ENCODE assay signal across 14 cellular contexts in genomic region chr15:68432665-68433064, GRCh38. TPM values are rescaled to one million over a fixed set of nuclear protein-coding genes. Genes with fewer than 3 reads are reported as not detected.
DNase-seq lines count a peak whose midpoint lies in the region; ATAC-seq, FAIRE-seq and TF ChIP-seq lines count a peak whose summit lies in the region.
"Had no signal": no experiment of that assay in that cellular context is flagged by ENCODE, and none has a peak within 500 bp of the region (broad histone marks: within the 10 kb centered on the region; RNA-seq: fewer than 3 reads in every experiment).

No MANE protein-coding gene starts in this region.

- H3K4me3 ChIP-seq in A549 (no peak overlapping the region; the same call in 2 of the 3 replicates), GM23338 (peak overlapping the region; percentile 76), endodermal cell (ENCODE audit: low read length) (no peak overlapping the region), body of pancreas (no peak overlapping the region)

- H3K27ac Mint-ChIP-seq in GM23338 (no peak overlapping the region), endodermal cell (no peak overlapping the region), neural crest cell (ENCODE audit: unreplicated experiment) (no peak overlapping the region)
- H3K27ac Mint-ChIP-seq in activated naive CD4-positive, alpha-beta T cell treated with anti-CD3 and anti-CD28 coated beads, Interleukin-2, amount 50 U/mL, for 72 hours: no peak overlapping the region
- H3K27ac Mint-ChIP-seq: activated naive CD4-positive, alpha-beta T cell treated with anti-CD3 and anti-CD28 coated beads for 36 hours had no signal

- no peak overlapping the region for H3K9ac ChIP-seq in endodermal cell (ENCODE audit: extremely low read depth, low read length, poor library complexity, severe bottlenecking)

- H3K36me3 Mint-ChIP-seq in GM23338 (ENCODE audit: low read depth) (no peaks in the 10 kb centered on the region), endodermal cell (ENCODE audit: low read depth) (no peaks in the 10 kb centered on the region), neural crest cell (ENCODE audit: low read depth) (no peaks in the 10 kb centered on the region)
- H3K36me3 Mint-ChIP-seq in activated naive CD4-positive, alpha-beta T cell treated with anti-CD3 and anti-CD28 coated beads, Interleukin-2, amount 50 U/mL, for 72 hours: no peaks in the 10 kb centered on the region

- POLR2A ChIA-PET in A549 (lab: Yijun Ruan, JAX): no interaction called here

- H3K27ac ChIP-seq in A549 (peak overlapping the region; percentile 55 to 86; a peak in 5 of 6 replicates), GM23338 (ENCODE audit: low read depth) (no peak overlapping the region), endodermal cell (ENCODE audit: low read depth, low read length) (no peak overlapping the region), body of pancreas (no peak overlapping the region)
- H3K27ac ChIP-seq: brain microvascular endothelial cell, gastrocnemius medialis had no signal

- FAIRE-seq in A549 (lab: Jason Lieb, UNC): no peak
- FAIRE-seq: G401.6 had no signal

- no peaks in the 10 kb centered on the region for H3K9me3 ChIP-seq in A549
- no peaks in the 10 kb centered on the region for H3K9me3 ChIP-seq in endodermal cell (ENCODE audit: control insufficient read depth, low read length)
- no peaks in the 10 kb centered on the region for H3K9me3 ChIP-seq in body of pancreas
- H3K9me3 ChIP-seq: gastrocnemius medialis had no signal

- TF ChIP-seq CTCF in A549 (IDR thresholded peaks at IDR 0.05): no peak
- TF ChIP-seq CTCF in GM23338 (conservative IDR thresholded peaks at IDR 0.05; ENCODE audit: low read depth in 2 of 2): no peak
- no peak for TF ChIP-seq CTCF in endodermal cell (conservative IDR thresholded peaks at IDR 0.05)
- no peak for TF ChIP-seq CTCF in neural crest cell (conservative IDR thresholded peaks at IDR 0.05)
- TF ChIP-seq CTCF in body of pancreas (IDR thresholded peaks at IDR 0.05): no peak

- H3K9me2 ChIP-seq in GM23338 (ENCODE audit: insufficient read depth): no peaks in the 10 kb centered on the region

- TF ChIP-seq EP300 in A549 (IDR thresholded peaks at IDR 0.05): no peak

- H3K4me2 ChIP-seq in A549: peak overlapping the region; percentile 95
- peak overlapping the region; percentile 98 for H3K4me2 ChIP-seq in GM23338

- H3K79me2 ChIP-seq in GM23338 (replicated peaks; ENCODE audit: insufficient read depth): no peaks in the 10 kb centered on the region

- peaks cover 2% of the 10 kb centered on the region; the same call in 2 of the 3 replicates for H3K9me3 Mint-ChIP-seq in GM23338
- H3K9me3 Mint-ChIP-seq in endodermal cell: no peaks in the 10 kb centered on the region
- H3K9me3 Mint-ChIP-seq in neural crest cell: no peaks in the 10 kb centered on the region
- no peaks in the 10 kb centered on the region for H3K9me3 Mint-ChIP-seq in activated naive CD4-positive, alpha-beta T cell treated with anti-CD3 and anti-CD28 coated beads, Interleukin-2, amount 50 U/mL, for 72 hours
- H3K9me3 Mint-ChIP-seq: activated naive CD4-positive, alpha-beta T cell treated with anti-CD3 and anti-CD28 coated beads for 36 hours had no signal

- H3K36me3 ChIP-seq in GM23338 (ENCODE audit: insufficient read depth): no peaks in the 10 kb centered on the region
- H3K36me3 ChIP-seq in endodermal cell (ENCODE audit: control insufficient read depth, insufficient read depth, low read length): no peaks in the 10 kb centered on the region
- no peaks in the 10 kb centered on the region for H3K36me3 ChIP-seq in body of pancreas (replicated peaks in 1 of 2; ENCODE audit: insufficient read depth in 1 of 2, low read depth in 2 of 2)
- H3K36me3 ChIP-seq: brain microvascular endothelial cell, gastrocnemius medialis had no signal

- intact Hi-C loops in body of pancreas (cut with DNase I): no loop called here

- peaks cover 55% of the 10 kb centered on the region for H3K27me3 Mint-ChIP-seq in GM23338 (ENCODE audit: insufficient read depth, low read depth, poor library complexity)
- H3K27me3 Mint-ChIP-seq in endodermal cell (ENCODE audit: insufficient read depth): peaks cover 86% of the 10 kb centered on the region
- peaks cover 88% of the 10 kb centered on the region for H3K27me3 Mint-ChIP-seq in neural crest cell (ENCODE audit: low read depth)

- CTCF ChIA-PET in A549 (lab: Yijun Ruan, JAX): interaction anchor here (0.6 to 3.1 kb wide), 5 partner anchors 16 to 180 kb away, joined by 3 to 11 read pairs (median 3); no protein-coding TSS in a partner anchor

- no peak for DNase-seq in A549 (ENCODE audit: low read depth in 1 of 2, low spot score in 1 of 2)
- no peak for DNase-seq in GM23338 (ENCODE audit: low spot score)
- no peak for DNase-seq in endodermal cell
- DNase-seq in neural crest cell (ENCODE audit: low read depth, low spot score): no peak
- DNase-seq in activated naive CD4-positive, alpha-beta T cell treated with anti-CD3 and anti-CD28 coated beads, Interleukin-2, amount 50 U/mL, for 72 hours (ENCODE audit: low spot score in 2 of 2): no peak
- no peak for DNase-seq in HCEC 1CT
- DNase-seq in KBM-7: no peak
- DNase-seq in body of pancreas: no peak
- DNase-seq: activated CD4-positive, alpha-beta T cell treated with anti-CD3 and anti-CD28 coated beads for 1 hour; activated naive CD4-positive, alpha-beta T cell treated with anti-CD3 and anti-CD28 coated beads for 36 hours; SHP77 treated with DMSO at 0.1 percent for 48 hours had no signal

- peaks cover 64% of the 10 kb centered on the region for H3K27me3 ChIP-seq in GM23338 (ENCODE audit: insufficient read depth)
- peaks cover 72% of the 10 kb centered on the region for H3K27me3 ChIP-seq in endodermal cell (ENCODE audit: control insufficient read depth, insufficient read depth, low read length, poor library complexity, severe bottlenecking)
- H3K27me3 ChIP-seq in body of pancreas: peaks cover 0 to 11% of the 10 kb centered on the region in 2 donors
- H3K27me3 ChIP-seq: brain microvascular endothelial cell had no signal

- no peaks in the 10 kb centered on the region for H4K20me1 ChIP-seq in GM23338 (replicated peaks; ENCODE audit: insufficient read depth)

- H3K4me1 Mint-ChIP-seq in GM23338 (peaks cover 17% of the 10 kb centered on the region), endodermal cell (peaks cover 10% of the 10 kb centered on the region), neural crest cell (peaks cover 7% of the 10 kb centered on the region)

- no peaks in the 10 kb centered on the region for H3F3A ChIP-seq in GM23338 (replicated peaks; ENCODE audit: low read depth)

- peaks cover 17% of the 10 kb centered on the region for H3K4me1 ChIP-seq in A549
- peaks cover 9% of the 10 kb centered on the region for H3K4me1 ChIP-seq in GM23338 (ENCODE audit: insufficient read depth)
- no peaks in the 10 kb centered on the region for H3K4me1 ChIP-seq in endodermal cell (ENCODE audit: control insufficient read depth, insufficient read depth, low read length)
- peaks cover 14% of the 10 kb centered on the region for H3K4me1 ChIP-seq in body of pancreas

- no peak for TF ChIP-seq RAD21 in A549 (conservative IDR thresholded peaks at IDR 0.05 in 1 of 2, IDR thresholded peaks at IDR 0.05 in 1 of 2)

- ATAC-seq in A549 (no peak), GM23338 (no peak), body of pancreas (no peak)
- ATAC-seq in activated naive CD4-positive, alpha-beta T cell treated with anti-CD3 and anti-CD28 coated beads, Interleukin-2, amount 50 U/mL, for 72 hours: no peak

- H3K4me3 Mint-ChIP-seq in GM23338 (peak overlapping the region; percentile 64), endodermal cell (peak overlapping the region; percentile 49), neural crest cell (peak overlapping the region; percentile 56)
- H3K4me3 Mint-ChIP-seq: activated naive CD4-positive, alpha-beta T cell treated with anti-CD3 and anti-CD28 coated beads for 36 hours had no signal

- 80% methylated on average over 9 of the region's 9 CpGs for WGBS in A549 (ENCODE audit: missing lambda C conversion rate)
- WGBS in endodermal cell (ENCODE audit: insufficient coverage in 1 of 2, insufficient read length in 1 of 2), 2 experiments: 84% methylated on average over 9 of the region's 9 CpGs; no CpG with 5 or more reads in 1 of the 2 experiments
- 64 to 67% methylated on average over 9 of the region's 9 CpGs for WGBS in body of pancreas, 2 donors

- TF ChIP-seq POLR2A in A549 (IDR thresholded peaks at IDR 0.05; ENCODE audit: low read length) (no peak), body of pancreas (IDR thresholded peaks at IDR 0.05) (no peak)

- in situ Hi-C loops in KBM-7 (cut with MboI; ENCODE audit: low pct_unique_long_range_greater_than_20kb, low sequenced_read_pairs): no loop called here

- peak overlapping the region; percentile 81 for H2AFZ ChIP-seq in GM23338

TF ChIP-seq in A549, 52 proteins besides CTCF, POLR2A, EP300 and RAD21 (continues in another document):
- TF ChIP-seq ESRRA (IDR thresholded peaks at IDR 0.05; ENCODE audit: borderline replicate concordance, low read length): no peak

TF ChIP-seq in GM23338, 12 proteins besides CTCF, POLR2A, EP300 and RAD21 (continues in another document):
- no peak for TF ChIP-seq NANOG (IDR thresholded peaks at IDR 0.05; ENCODE audit: borderline replicate concordance)

RNA-seq across cellular contexts. Expression of gene ITGA11, which starts 0.7 kb away (rescaled TPM):
- polyA plus RNA-seq in A549 (2011; rRNA removed): 8.3 and 13.2 TPM in 2 replicates
- 3.6 and 5.5 TPM in 2 replicates for polyA plus RNA-seq in A549 (2012; cell fraction: cytosol; rRNA removed)
- polyA plus RNA-seq in A549 (2012; cell fraction: nucleus; rRNA removed): 14.2 and 15.0 TPM in 2 replicates
- polyA plus RNA-seq in A549 (2017; fragmentation: RNase III; extraction: RNeasy Plus Mini Kit Qiagen cat#74134 plus additional on column Dnase treatment): 10.1 to 22.0 TPM (median 17.2 TPM) in 3 replicates
- polyA minus RNA-seq in A549 (2011; rRNA and poly(A)+ RNA removed): 19.0 and 22.2 TPM in 2 replicates
- 0.03 TPM in 1 of 2 replicates, not detected in the other for total RNA-seq in GM23338 (2014; rRNA removed; shearing (Covaris generic))
- 0.14 and 0.40 TPM in 2 replicates for polyA plus RNA-seq in GM23338 (2016; fragmentation: Nextera tagmentation; extraction: Ambion mirVana)
- 1 to 10 TPM in 1 of 2 donors, under 1 TPM in 1; 0.35 to 1.4 TPM for total RNA-seq in endodermal cell
- 1.8 TPM for polyA plus RNA-seq in endodermal cell (2013, experiment 1 of 2)
- polyA plus RNA-seq in endodermal cell (2013, experiment 2 of 2): 1.3 TPM
- total RNA-seq in neural crest cell: 0.18 and 0.51 TPM in 2 replicates
- total RNA-seq in activated naive CD4-positive, alpha-beta T cell treated with anti-CD3 and anti-CD28 coated beads, Interleukin-2, amount 50 U/mL, for 72 hours: 1 to 10 TPM in 1 of 2 donors, under 1 TPM in 1; 0.27 to 1.8 TPM
- 1 to 10 TPM in 1 of 2 donors, under 1 TPM in 1; 0.99 to 1.0 TPM for total RNA-seq in body of pancreas

Comparison
In these comparisons a context has a peak if more than half of its experiments do, and no peak if none do; other contexts are left out.
1. H3K27ac ChIP-seq: peak in A549 (2 of 2); none in GM23338 (single experiment), endodermal cell (single experiment) and body of pancreas (0 of 4).
2. Peak in every context shown above with its lines, with median percentiles within 50 percentile points of each other: H3K4me3 Mint-ChIP-seq.